ENCODE assay signal across 8 cellular contexts in the genomic region with DNA sequence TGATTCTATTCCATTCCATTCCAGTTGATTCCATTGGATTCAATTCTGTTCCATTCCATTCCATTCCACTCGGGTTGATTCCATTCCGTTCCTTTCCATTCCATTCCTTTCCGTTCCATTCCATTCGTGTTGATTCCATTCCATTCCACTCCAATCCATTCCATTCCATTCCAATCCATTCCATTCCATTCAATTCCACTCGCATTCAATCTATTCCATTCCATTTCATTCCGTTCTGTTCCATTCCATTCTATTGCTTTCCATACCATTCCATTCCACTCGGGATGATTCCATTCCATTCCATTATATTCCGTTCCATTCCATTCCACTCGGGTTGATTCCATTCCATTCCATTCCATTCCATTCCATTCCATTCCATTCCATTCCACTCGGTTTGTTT.
DNase-seq lines count a peak whose midpoint lies in the region; ATAC-seq, FAIRE-seq and TF ChIP-seq lines count a peak whose summit lies in the region.
"Not testable (repeated sequence)": the region's sequence is repeated elsewhere in the genome, so short reads cannot be mapped to it uniquely, and the experiment has no call there.

No MANE protein-coding gene starts in this region.

- peaks cover 20% of the 10 kb centered on the region; the same call in 2 of the 3 replicates for H3K9me3 ChIP-seq in A549
- H3K9me3 ChIP-seq in HUES64 (ENCODE audit: insufficient read depth, low read depth, low read length): peaks cover 51% of the 10 kb centered on the region
- H3K9me3 ChIP-seq in iPS-15b (ENCODE audit: control insufficient read depth, insufficient read depth, low read length): peaks cover 51% of the 10 kb centered on the region
- not testable (repeated sequence) for H3K9me3 ChIP-seq in pancreas

- H3K4me2 ChIP-seq in A549: not testable (repeated sequence)

- CTCF ChIA-PET in A549 (lab: Yijun Ruan, JAX); activated CD4-positive, alpha-beta T cell treated with anti-CD3 and anti-CD28 coated beads, Interleukin-2, amount 10 ng/mL, durations not matched to agents 7 days and 5 days (lab: Charles Lee): not testable (repeated sequence)

- H3K9ac ChIP-seq in HUES64 (ENCODE audit: low read depth, low read length); iPS-15b (ENCODE audit: low read depth, low read length): not testable (repeated sequence)

- WGBS in A549 (ENCODE audit: missing lambda C conversion rate): 8% methylated on average over 10 of the region's 10 CpGs
- WGBS in HUES64: 79% methylated on average over 10 of the region's 10 CpGs
- 52 to 61% methylated on average over 10 of the region's 10 CpGs for WGBS in pancreas, 2 donors

- not testable (repeated sequence) for TF ChIP-seq CTCF in A549 (IDR thresholded peaks at IDR 0.05); endothelial cell (IDR thresholded peaks at IDR 0.05; ENCODE audit: unreplicated experiment); pancreas (IDR thresholded peaks at IDR 0.05)

- H3K27ac ChIP-seq in A549; HUES64 (ENCODE audit: low read depth, low read length); pancreas: not testable (repeated sequence)

- peaks cover 39% of the 10 kb centered on the region for H3K36me3 Mint-ChIP-seq in activated CD4-positive, alpha-beta T cell treated with anti-CD3 and anti-CD28 coated beads, Interleukin-2, amount 10 ng/mL, durations not matched to agents 7 days and 5 days (ENCODE audit: low read depth)
- H3K36me3 Mint-ChIP-seq in endothelial cell (ENCODE audit: low read depth, unreplicated experiment): peaks cover 22% of the 10 kb centered on the region

- not testable (repeated sequence) for H3K27ac Mint-ChIP-seq in activated CD4-positive, alpha-beta T cell treated with anti-CD3 and anti-CD28 coated beads, Interleukin-2, amount 10 ng/mL, durations not matched to agents 7 days and 5 days; endothelial cell (ENCODE audit: unreplicated experiment)

- peak; percentile 65 to 66 for ATAC-seq in A549
- ATAC-seq in GM18907 (IDR thresholded peaks at IDR 0.05; ENCODE audit: unreplicated experiment): peak; percentile 54
- ATAC-seq in HG02852 (IDR thresholded peaks at IDR 0.05; ENCODE audit: unreplicated experiment): peak; percentile 26
- peak; percentile 51 to 59 (median 56) for ATAC-seq in pancreas

- FAIRE-seq in A549 (lab: Jason Lieb, UNC); pancreas (lab: Jason Lieb, UNC): not testable (repeated sequence)

- H3K4me1 ChIP-seq in A549; HUES64 (ENCODE audit: insufficient read depth, low read length); iPS-15b (ENCODE audit: control insufficient read depth, insufficient read depth, low read length); pancreas: not testable (repeated sequence)

- not testable (repeated sequence) for H3K4me1 Mint-ChIP-seq in activated CD4-positive, alpha-beta T cell treated with anti-CD3 and anti-CD28 coated beads, Interleukin-2, amount 10 ng/mL, durations not matched to agents 7 days and 5 days; endothelial cell (ENCODE audit: unreplicated experiment)

- H3K4me3 ChIP-seq in A549, pancreas: not testable (repeated sequence)
- peak overlapping the region; percentile 0; the same call in 1 of the 2 replicates for H3K4me3 ChIP-seq in HUES64 (ENCODE audit: low read length)
- peak overlapping the region; percentile 0 for H3K4me3 ChIP-seq in iPS-15b (ENCODE audit: low read depth, low read length)

- TF ChIP-seq EP300 in A549 (IDR thresholded peaks at IDR 0.05): not testable (repeated sequence)

- not testable (repeated sequence) for H3K27me3 Mint-ChIP-seq in activated CD4-positive, alpha-beta T cell treated with anti-CD3 and anti-CD28 coated beads, Interleukin-2, amount 10 ng/mL, durations not matched to agents 7 days and 5 days
- H3K27me3 Mint-ChIP-seq in endothelial cell (ENCODE audit: unreplicated experiment): peaks cover 26% of the 10 kb centered on the region

- TF ChIP-seq POLR2A in A549 (IDR thresholded peaks at IDR 0.05; ENCODE audit: low read length): not testable (repeated sequence)

- DNase-seq in A549 (ENCODE audit: low read depth in 1 of 2, low spot score in 1 of 2): peak in 1 of 2 experiments; percentile 57
- peak; percentile 14 for DNase-seq in activated CD4-positive, alpha-beta T cell treated with anti-CD3 and anti-CD28 coated beads, Interleukin-2, amount 10 ng/mL, durations not matched to agents 7 days and 5 days
- DNase-seq in endothelial cell (ENCODE audit: low spot score); pancreas: not testable (repeated sequence)

- not testable (repeated sequence) for H3K27me3 ChIP-seq in HUES64 (ENCODE audit: insufficient read depth, low read length); iPS-15b (ENCODE audit: control insufficient read depth, insufficient read depth, low read length); pancreas

- intact Hi-C loops in pancreas (cut with DNase I): not testable (repeated sequence)

- H3K36me3 ChIP-seq in HUES64 (ENCODE audit: insufficient read depth, low read length); iPS-15b (ENCODE audit: control insufficient read depth, insufficient read depth, low read length); pancreas: not testable (repeated sequence)

- TF ChIP-seq RAD21 in A549 (conservative IDR thresholded peaks at IDR 0.05 in 1 of 2, IDR thresholded peaks at IDR 0.05 in 1 of 2): not testable (repeated sequence)

- peaks cover 39% of the 10 kb centered on the region for H3K9me3 Mint-ChIP-seq in activated CD4-positive, alpha-beta T cell treated with anti-CD3 and anti-CD28 coated beads, Interleukin-2, amount 10 ng/mL, durations not matched to agents 7 days and 5 days
- H3K9me3 Mint-ChIP-seq in endothelial cell (ENCODE audit: unreplicated experiment): peaks cover 46% of the 10 kb centered on the region

- POLR2A ChIA-PET in A549 (lab: Yijun Ruan, JAX); activated CD4-positive, alpha-beta T cell treated with anti-CD3 and anti-CD28 coated beads, Interleukin-2, amount 10 ng/mL, durations not matched to agents 7 days and 5 days (lab: Charles Lee): not testable (repeated sequence)

- H3K4me3 Mint-ChIP-seq in activated CD4-positive, alpha-beta T cell treated with anti-CD3 and anti-CD28 coated beads, Interleukin-2, amount 10 ng/mL, durations not matched to agents 7 days and 5 days: not testable (repeated sequence)
- peak overlapping the region; percentile 0 for H3K4me3 Mint-ChIP-seq in endothelial cell (ENCODE audit: unreplicated experiment)
